In genomic region chr22:31490496-31490925, GRCh38 we compare ENCODE assay signal across 8 cellular contexts. TPM values are rescaled to one million over a fixed set of nuclear protein-coding genes. Genes with fewer than 3 reads are reported as not detected.
DNase-seq lines count a peak whose midpoint lies in the region; ATAC-seq lines count a peak whose summit lies in the region.

No MANE protein-coding gene starts in this region.

- peak; percentile 53 for ATAC-seq in HG02678 (IDR thresholded peaks at IDR 0.05; ENCODE audit: unreplicated experiment)
- peak; percentile 67 for ATAC-seq in effector memory CD8-positive, alpha-beta T cell (replicated peaks)
- peak; percentile 83 for ATAC-seq in memory B cell (ENCODE audit: low read depth)

- H3K4me1 Mint-ChIP-seq in activated CD4-positive, alpha-beta memory T cell treated with anti-CD3 and anti-CD28 coated beads, Interleukin-2, amount 10 ng/mL, durations not matched to agents 7 days and 5 days: peaks cover 43% of the 10 kb centered on the region
- peaks cover 15 to 30% of the 10 kb centered on the region in 2 donors for H3K4me1 Mint-ChIP-seq in effector memory CD8-positive, alpha-beta T cell (ENCODE audit: low read depth in 2 of 2)
- H3K4me1 Mint-ChIP-seq in memory B cell: peaks cover 18% of the 10 kb centered on the region

- DNase-seq in NCI-H748 (lab: John Stamatoyannopoulos, UW; ENCODE audit: unreplicated experiment) (peak; percentile 31), NCI-H748 treated with DMSO at 0.1 percent for 48 hours (lab: John Stamatoyannopoulos, UW) (no peak), NCI-H226 (peak; percentile 33), memory B cell (ENCODE audit: low spot score in 2 of 2) (peak; percentile 69 to 88)
- DNase-seq in activated CD4-positive, alpha-beta memory T cell treated with anti-CD3 and anti-CD28 coated beads, Interleukin-2, amount 10 ng/mL, durations not matched to agents 7 days and 5 days: peak; percentile 67
- peak; percentile 48 to 52 (median 51) for DNase-seq in effector memory CD8-positive, alpha-beta T cell
- DNase-seq in stimulated activated CD8-positive, alpha-beta memory T cell treated with anti-CD3 and anti-CD28 coated beads, Interleukin-2, amount 100 ng/mL, for 48 hours (ENCODE audit: low read depth in 2 of 2): peak; percentile 21 to 41

- H3K36me3 Mint-ChIP-seq in activated CD4-positive, alpha-beta memory T cell treated with anti-CD3 and anti-CD28 coated beads, Interleukin-2, amount 10 ng/mL, durations not matched to agents 7 days and 5 days (ENCODE audit: low read depth): peaks cover 24% of the 10 kb centered on the region
- H3K36me3 Mint-ChIP-seq in effector memory CD8-positive, alpha-beta T cell (ENCODE audit: insufficient read depth): peaks cover 30% of the 10 kb centered on the region
- H3K36me3 Mint-ChIP-seq in memory B cell: no peaks in the 10 kb centered on the region

- H3K27me3 Mint-ChIP-seq in activated CD4-positive, alpha-beta memory T cell treated with anti-CD3 and anti-CD28 coated beads, Interleukin-2, amount 10 ng/mL, durations not matched to agents 7 days and 5 days: no peaks in the 10 kb centered on the region
- H3K27me3 Mint-ChIP-seq in effector memory CD8-positive, alpha-beta T cell: no peaks in the 10 kb centered on the region
- no peaks in the 10 kb centered on the region for H3K27me3 Mint-ChIP-seq in memory B cell

- peak overlapping the region; percentile 86 for H3K4me3 Mint-ChIP-seq in activated CD4-positive, alpha-beta memory T cell treated with anti-CD3 and anti-CD28 coated beads, Interleukin-2, amount 10 ng/mL, durations not matched to agents 7 days and 5 days
- peak overlapping the region; percentile 88 to 92 for H3K4me3 Mint-ChIP-seq in effector memory CD8-positive, alpha-beta T cell
- H3K4me3 Mint-ChIP-seq in memory B cell: peak overlapping the region; percentile 90

- POLR2A ChIA-PET in activated CD4-positive, alpha-beta memory T cell treated with anti-CD3 and anti-CD28 coated beads, Interleukin-2, amount 10 ng/mL, durations not matched to agents 7 days and 5 days (lab: Charles Lee): interaction anchor here (0.8 to 1.7 kb wide), 7 partner anchors 10 to 172 kb away, joined by 3 to 11 read pairs (median 3); partner anchors contain the start of genes PATZ1 and PISD

- H3K27ac Mint-ChIP-seq in activated CD4-positive, alpha-beta memory T cell treated with anti-CD3 and anti-CD28 coated beads, Interleukin-2, amount 10 ng/mL, durations not matched to agents 7 days and 5 days: peak overlapping the region; percentile 98
- H3K27ac Mint-ChIP-seq in effector memory CD8-positive, alpha-beta T cell: peak overlapping the region; percentile 91 to 98
- H3K27ac Mint-ChIP-seq in memory B cell: peak overlapping the region; percentile 96

- CTCF ChIA-PET in activated CD4-positive, alpha-beta memory T cell treated with anti-CD3 and anti-CD28 coated beads, Interleukin-2, amount 10 ng/mL, durations not matched to agents 7 days and 5 days (lab: Charles Lee): interaction anchor here (0.6 kb wide), 1 partner anchor 78 kb away, joined by 4 read pairs; no protein-coding TSS in a partner anchor

- no peaks in the 10 kb centered on the region for H3K9me3 Mint-ChIP-seq in activated CD4-positive, alpha-beta memory T cell treated with anti-CD3 and anti-CD28 coated beads, Interleukin-2, amount 10 ng/mL, durations not matched to agents 7 days and 5 days
- no peaks in the 10 kb centered on the region for H3K9me3 Mint-ChIP-seq in effector memory CD8-positive, alpha-beta T cell
- no peaks in the 10 kb centered on the region for H3K9me3 Mint-ChIP-seq in memory B cell

RNA-seq across cellular contexts. Expression of gene EIF4ENIF1, which starts 0.9 kb away (rescaled TPM):
- 10 to 100 TPM; 35.6 to 37.8 TPM for total RNA-seq in activated CD4-positive, alpha-beta memory T cell treated with anti-CD3 and anti-CD28 coated beads, Interleukin-2, amount 10 ng/mL, durations not matched to agents 7 days and 5 days

RNA-seq across cellular contexts. Expression of gene SFI1, which starts 5.8 kb away (rescaled TPM):
- 100 to 1,000 TPM; 140 to 145 TPM for total RNA-seq in activated CD4-positive, alpha-beta memory T cell treated with anti-CD3 and anti-CD28 coated beads, Interleukin-2, amount 10 ng/mL, durations not matched to agents 7 days and 5 days
